ENCODE assay signal across 14 cellular contexts in the genomic region with DNA sequence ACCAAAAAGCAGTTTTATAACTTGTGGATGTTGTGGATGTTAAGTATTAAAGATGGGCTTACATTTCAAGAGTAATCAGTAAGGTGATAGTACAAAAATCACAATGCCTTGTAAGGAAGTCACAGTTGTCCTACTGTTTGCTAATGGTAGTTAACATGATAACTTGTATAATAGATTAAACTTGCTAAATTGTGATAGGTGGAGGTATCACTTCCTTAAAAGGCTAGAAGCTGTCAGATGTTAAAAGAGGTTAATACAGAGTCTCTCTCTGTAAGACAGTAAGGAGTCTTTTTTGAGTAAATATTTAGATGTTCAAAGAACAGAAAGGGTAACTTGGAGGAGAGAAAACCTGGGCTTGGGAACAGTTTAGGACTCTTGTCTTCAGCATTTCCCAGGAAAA.
"Had no signal": no experiment of that assay in that cellular context is flagged by ENCODE, and none has a peak within 500 bp of the region (broad histone marks: within the 10 kb centered on the region; RNA-seq: fewer than 3 reads in every experiment).

No MANE protein-coding gene starts in this region.

- H3K27ac ChIP-seq: breast epithelium, gastrocnemius medialis, neutrophil, uterus had no signal

- DNase-seq: activated CD4-positive, CD25-positive, alpha-beta regulatory T cell treated with anti-CD3 and anti-CD28 coated beads, Interleukin-2, amount 50 U/mL, for 72 hours; activated naive CD4-positive, alpha-beta T cell; activated naive CD8-positive, alpha-beta T cell treated with anti-CD3 and anti-CD28 coated beads, Interleukin-2, amount 10 ng/mL, durations not matched to agents 7 days and 5 days; cerebellar nuclear complex; gastrocnemius medialis; left colon; retina; stimulated activated CD4-positive, alpha-beta T cell treated with anti-CD3 and anti-CD28 coated beads, Interleukin-2, amount 100 ng/mL, for 48 hours; T-helper 9 cell; uterus had no signal

- H3K4me1 ChIP-seq: breast epithelium, gastrocnemius medialis, uterus had no signal

- H3K4me3 Mint-ChIP-seq: activated naive CD8-positive, alpha-beta T cell treated with anti-CD3 and anti-CD28 coated beads, Interleukin-2, amount 10 ng/mL, durations not matched to agents 7 days and 5 days; stimulated activated memory B cell treated with anti-CD40 and anti-IgM and Interleukin-4, amounts not matched to agents 10 μg/mL and 1 μg/mL and 100 μg/mL, for 72 hours had no signal

- ATAC-seq: gastrocnemius medialis; left colon; stimulated activated memory B cell treated with anti-CD40 and anti-IgM and Interleukin-4, amounts not matched to agents 10 μg/mL and 1 μg/mL and 100 μg/mL, for 72 hours had no signal

- H3K4me3 ChIP-seq: breast epithelium, gastrocnemius medialis, lung, uterus had no signal

- H3K36me3 ChIP-seq: breast epithelium, gastrocnemius medialis, neutrophil, uterus had no signal

- H3K27ac Mint-ChIP-seq: activated naive CD8-positive, alpha-beta T cell treated with anti-CD3 and anti-CD28 coated beads, Interleukin-2, amount 10 ng/mL, durations not matched to agents 7 days and 5 days; stimulated activated memory B cell treated with anti-CD40 and anti-IgM and Interleukin-4, amounts not matched to agents 10 μg/mL and 1 μg/mL and 100 μg/mL, for 72 hours had no signal

- H3K27me3 ChIP-seq: breast epithelium, gastrocnemius medialis, neutrophil had no signal

- H3K36me3 Mint-ChIP-seq: stimulated activated memory B cell treated with anti-CD40 and anti-IgM and Interleukin-4, amounts not matched to agents 10 μg/mL and 1 μg/mL and 100 μg/mL, for 72 hours had no signal

- H3K9me3 ChIP-seq: gastrocnemius medialis, neutrophil, uterus had no signal
